15 cellular contexts compared by ENCODE assay signal in genomic region chr17:71192039-71192555, GRCh38.
DNase-seq lines count a peak whose midpoint lies in the region; ATAC-seq and TF ChIP-seq lines count a peak whose summit lies in the region.
"Had no signal": no experiment of that assay in that cellular context is flagged by ENCODE, and none has a peak within 500 bp of the region (broad histone marks: within the 10 kb centered on the region; RNA-seq: fewer than 3 reads in every experiment).

No MANE protein-coding gene starts in this region.

- no peak for TF ChIP-seq POLR2A in transverse colon (IDR thresholded peaks at IDR 0.05)

- H3K9me3 ChIP-seq in mucosa of descending colon (no peaks in the 10 kb centered on the region), transverse colon (no peaks in the 10 kb centered on the region)

- TF ChIP-seq CTCF in mucosa of descending colon (IDR thresholded peaks at IDR 0.05), result no peak
- no peak for TF ChIP-seq CTCF in transverse colon (IDR thresholded peaks at IDR 0.05)

- H3K27ac ChIP-seq in transverse colon, result no peak overlapping the region
- H3K27ac ChIP-seq: BLaER1 treated with 17β-estradiol and CSF1 and Interleukin-3, amounts not matched to agents 10 nM and 100 nM had no signal

- no peak for TF ChIP-seq EP300 in transverse colon (IDR thresholded peaks at IDR 0.05; ENCODE audit: low read depth)

- H3K4me3 ChIP-seq in mucosa of descending colon (no peak overlapping the region), transverse colon (no peak overlapping the region)
- H3K4me3 ChIP-seq: BLaER1 treated with 17β-estradiol and CSF1 and Interleukin-3, amounts not matched to agents 10 nM and 100 nM had no signal

- intact Hi-C loops in mucosa of descending colon (cut with DNase I, micrococcal nuclease) (no loop called here), transverse colon (cut with DNase I; ENCODE audit: low total_unique reads) (no loop called here)

- DNase-seq in NCI-H2107 treated with DMSO at 0.1 percent for 48 hours (lab: John Stamatoyannopoulos, UW; ENCODE audit: unreplicated experiment) (peak; percentile 60), NCI-H2107 (lab: John Stamatoyannopoulos, UW) (no peak), COR-L47 (lab: John Stamatoyannopoulos, UW) (peak; percentile 56), NCI-H69 (lab: John Stamatoyannopoulos, UW) (peak; percentile 24), mucosa of descending colon (no peak), transverse colon (no peak), cortex of kidney (lab: John Stamatoyannopoulos, UW) (no peak)
- DNase-seq: 8988T; ACHN; CD4-positive, CD25-positive, alpha-beta regulatory T cell; DND-41; GDM1; GOT3; H9 had no signal

- 14 to 49% methylated on average over 2 of the region's 2 CpGs for WGBS in transverse colon (ENCODE audit: low coverage in 1 of 2), 2 donors

- H3K27me3 ChIP-seq in transverse colon, result peaks cover 6% of the 10 kb centered on the region
- H3K27me3 ChIP-seq: BLaER1 treated with 17β-estradiol and CSF1 and Interleukin-3, amounts not matched to agents 10 nM and 100 nM had no signal

- ATAC-seq in mucosa of descending colon, result peak; percentile 91

- H3K4me1 ChIP-seq in mucosa of descending colon (ENCODE audit: low read depth) (peaks cover 8% of the 10 kb centered on the region), transverse colon (peaks cover 0 to 6% (median 0%) of the 10 kb centered on the region in 4 donors)
- H3K4me1 ChIP-seq: BLaER1 treated with 17β-estradiol and CSF1 and Interleukin-3, amounts not matched to agents 10 nM and 100 nM had no signal

- H3K36me3 ChIP-seq in mucosa of descending colon (ENCODE audit: low read depth) (no peaks in the 10 kb centered on the region), transverse colon (no peaks in the 10 kb centered on the region)
- H3K36me3 ChIP-seq: BLaER1 treated with 17β-estradiol and CSF1 and Interleukin-3, amounts not matched to agents 10 nM and 100 nM had no signal

- in situ Hi-C loops in transverse colon (cut with MboI; ENCODE audit: low pct_ligation_motif_present in 1 of 4, low pct_unique_long_range_greater_than_20kb in 1 of 4, low sequenced_read_pairs in 3 of 4), result no loop called here

Comparison
In these comparisons a context has a peak if more than half of its experiments do, and no peak if none do; other contexts are left out.
1. DNase-seq: peak in NCI-H2107 treated with DMSO at 0.1 percent for 48 hours (single experiment), COR-L47 (single experiment) and NCI-H69 (single experiment); none in NCI-H2107 (single experiment), mucosa of descending colon (0 of 3), transverse colon (single experiment) and cortex of kidney (single experiment).